In genomic region chr5:56064984-56065383, GRCh38 we compare ENCODE assay signal across 1 cellular context.
TF ChIP-seq lines count a peak whose summit lies in the region.

No MANE protein-coding gene starts in this region.

TF ChIP-seq in GM23338, 12 proteins besides CTCF, POLR2A, EP300 and RAD21 (continued from another document):
- TF ChIP-seq REST (IDR thresholded peaks at IDR 0.05; ENCODE audit: unreplicated experiment) (no peak), JUNB (IDR thresholded peaks at IDR 0.05; ENCODE audit: unreplicated experiment) (no peak), NANOG (IDR thresholded peaks at IDR 0.05; ENCODE audit: borderline replicate concordance) (no peak), POLR2AphosphoS5 (IDR thresholded peaks at IDR 0.05; ENCODE audit: low read depth) (no peak), ZNF114 (CRISPR knock-in tag; IDR thresholded peaks at IDR 0.05) (no peak), CREB1 (CRISPR knock-in tag; IDR thresholded peaks at IDR 0.05; ENCODE audit: low read depth) (no peak), EZH2phosphoT487 (IDR thresholded peaks at IDR 0.05; ENCODE audit: unreplicated experiment) (no peak), STAT1 (IDR thresholded peaks at IDR 0.05; ENCODE audit: unreplicated experiment) (no peak)
- TF ChIP-seq, protein P1, sequence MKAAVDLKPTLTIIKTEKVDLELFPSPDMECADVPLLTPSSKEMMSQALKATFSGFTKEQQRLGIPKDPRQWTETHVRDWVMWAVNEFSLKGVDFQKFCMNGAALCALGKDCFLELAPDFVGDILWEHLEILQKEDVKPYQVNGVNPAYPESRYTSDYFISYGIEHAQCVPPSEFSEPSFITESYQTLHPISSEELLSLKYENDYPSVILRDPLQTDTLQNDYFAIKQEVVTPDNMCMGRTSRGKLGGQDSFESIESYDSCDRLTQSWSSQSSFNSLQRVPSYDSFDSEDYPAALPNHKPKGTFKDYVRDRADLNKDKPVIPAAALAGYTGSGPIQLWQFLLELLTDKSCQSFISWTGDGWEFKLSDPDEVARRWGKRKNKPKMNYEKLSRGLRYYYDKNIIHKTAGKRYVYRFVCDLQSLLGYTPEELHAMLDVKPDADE (IDR thresholded peaks at IDR 0.05): no peak
- TF ChIP-seq, protein P2, sequence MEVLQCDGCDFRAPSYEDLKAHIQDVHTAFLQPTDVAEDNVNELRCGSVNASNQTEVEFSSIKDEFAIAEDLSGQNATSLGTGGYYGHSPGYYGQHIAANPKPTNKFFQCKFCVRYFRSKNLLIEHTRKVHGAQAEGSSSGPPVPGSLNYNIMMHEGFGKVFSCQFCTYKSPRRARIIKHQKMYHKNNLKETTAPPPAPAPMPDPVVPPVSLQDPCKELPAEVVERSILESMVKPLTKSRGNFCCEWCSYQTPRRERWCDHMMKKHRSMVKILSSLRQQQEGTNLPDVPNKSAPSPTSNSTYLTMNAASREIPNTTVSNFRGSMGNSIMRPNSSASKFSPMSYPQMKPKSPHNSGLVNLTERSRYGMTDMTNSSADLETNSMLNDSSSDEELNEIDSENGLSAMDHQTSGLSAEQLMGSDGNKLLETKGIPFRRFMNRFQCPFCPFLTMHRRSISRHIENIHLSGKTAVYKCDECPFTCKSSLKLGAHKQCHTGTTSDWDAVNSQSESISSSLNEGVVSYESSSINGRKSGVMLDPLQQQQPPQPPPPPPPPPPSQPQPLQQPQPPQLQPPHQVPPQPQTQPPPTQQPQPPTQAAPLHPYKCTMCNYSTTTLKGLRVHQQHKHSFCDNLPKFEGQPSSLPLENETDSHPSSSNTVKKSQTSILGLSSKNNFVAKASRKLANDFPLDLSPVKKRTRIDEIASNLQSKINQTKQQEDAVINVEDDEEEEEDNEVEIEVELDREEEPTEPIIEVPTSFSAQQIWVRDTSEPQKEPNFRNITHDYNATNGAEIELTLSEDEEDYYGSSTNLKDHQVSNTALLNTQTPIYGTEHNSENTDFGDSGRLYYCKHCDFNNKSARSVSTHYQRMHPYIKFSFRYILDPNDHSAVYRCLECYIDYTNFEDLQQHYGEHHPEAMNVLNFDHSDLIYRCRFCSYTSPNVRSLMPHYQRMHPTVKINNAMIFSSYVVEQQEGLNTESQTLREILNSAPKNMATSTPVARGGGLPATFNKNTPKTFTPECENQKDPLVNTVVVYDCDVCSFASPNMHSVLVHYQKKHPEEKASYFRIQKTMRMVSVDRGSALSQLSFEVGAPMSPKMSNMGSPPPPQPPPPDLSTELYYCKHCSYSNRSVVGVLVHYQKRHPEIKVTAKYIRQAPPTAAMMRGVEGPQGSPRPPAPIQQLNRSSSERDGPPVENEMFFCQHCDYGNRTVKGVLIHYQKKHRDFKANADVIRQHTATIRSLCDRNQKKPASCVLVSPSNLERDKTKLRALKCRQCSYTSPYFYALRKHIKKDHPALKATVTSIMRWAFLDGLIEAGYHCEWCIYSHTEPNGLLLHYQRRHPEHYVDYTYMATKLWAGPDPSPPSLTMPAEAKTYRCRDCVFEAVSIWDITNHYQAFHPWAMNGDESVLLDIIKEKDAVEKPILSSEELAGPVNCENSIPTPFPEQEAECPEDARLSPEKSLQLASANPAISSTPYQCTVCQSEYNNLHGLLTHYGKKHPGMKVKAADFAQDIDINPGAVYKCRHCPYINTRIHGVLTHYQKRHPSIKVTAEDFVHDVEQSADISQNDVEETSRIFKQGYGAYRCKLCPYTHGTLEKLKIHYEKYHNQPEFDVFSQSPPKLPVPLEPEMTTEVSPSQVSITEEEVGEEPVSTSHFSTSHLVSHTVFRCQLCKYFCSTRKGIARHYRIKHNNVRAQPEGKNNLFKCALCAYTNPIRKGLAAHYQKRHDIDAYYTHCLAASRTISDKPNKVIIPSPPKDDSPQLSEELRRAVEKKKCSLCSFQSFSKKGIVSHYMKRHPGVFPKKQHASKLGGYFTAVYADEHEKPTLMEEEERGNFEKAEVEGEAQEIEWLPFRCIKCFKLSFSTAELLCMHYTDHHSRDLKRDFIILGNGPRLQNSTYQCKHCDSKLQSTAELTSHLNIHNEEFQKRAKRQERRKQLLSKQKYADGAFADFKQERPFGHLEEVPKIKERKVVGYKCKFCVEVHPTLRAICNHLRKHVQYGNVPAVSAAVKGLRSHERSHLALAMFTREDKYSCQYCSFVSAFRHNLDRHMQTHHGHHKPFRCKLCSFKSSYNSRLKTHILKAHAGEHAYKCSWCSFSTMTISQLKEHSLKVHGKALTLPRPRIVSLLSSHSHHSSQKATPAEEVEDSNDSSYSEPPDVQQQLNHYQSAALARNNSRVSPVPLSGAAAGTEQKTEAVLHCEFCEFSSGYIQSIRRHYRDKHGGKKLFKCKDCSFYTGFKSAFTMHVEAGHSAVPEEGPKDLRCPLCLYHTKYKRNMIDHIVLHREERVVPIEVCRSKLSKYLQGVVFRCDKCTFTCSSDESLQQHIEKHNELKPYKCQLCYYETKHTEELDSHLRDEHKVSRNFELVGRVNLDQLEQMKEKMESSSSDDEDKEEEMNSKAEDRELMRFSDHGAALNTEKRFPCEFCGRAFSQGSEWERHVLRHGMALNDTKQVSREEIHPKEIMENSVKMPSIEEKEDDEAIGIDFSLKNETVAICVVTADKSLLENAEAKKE (CRISPR knock-in tag; IDR thresholded peaks at IDR 0.05): no peak
